In the genomic region with DNA sequence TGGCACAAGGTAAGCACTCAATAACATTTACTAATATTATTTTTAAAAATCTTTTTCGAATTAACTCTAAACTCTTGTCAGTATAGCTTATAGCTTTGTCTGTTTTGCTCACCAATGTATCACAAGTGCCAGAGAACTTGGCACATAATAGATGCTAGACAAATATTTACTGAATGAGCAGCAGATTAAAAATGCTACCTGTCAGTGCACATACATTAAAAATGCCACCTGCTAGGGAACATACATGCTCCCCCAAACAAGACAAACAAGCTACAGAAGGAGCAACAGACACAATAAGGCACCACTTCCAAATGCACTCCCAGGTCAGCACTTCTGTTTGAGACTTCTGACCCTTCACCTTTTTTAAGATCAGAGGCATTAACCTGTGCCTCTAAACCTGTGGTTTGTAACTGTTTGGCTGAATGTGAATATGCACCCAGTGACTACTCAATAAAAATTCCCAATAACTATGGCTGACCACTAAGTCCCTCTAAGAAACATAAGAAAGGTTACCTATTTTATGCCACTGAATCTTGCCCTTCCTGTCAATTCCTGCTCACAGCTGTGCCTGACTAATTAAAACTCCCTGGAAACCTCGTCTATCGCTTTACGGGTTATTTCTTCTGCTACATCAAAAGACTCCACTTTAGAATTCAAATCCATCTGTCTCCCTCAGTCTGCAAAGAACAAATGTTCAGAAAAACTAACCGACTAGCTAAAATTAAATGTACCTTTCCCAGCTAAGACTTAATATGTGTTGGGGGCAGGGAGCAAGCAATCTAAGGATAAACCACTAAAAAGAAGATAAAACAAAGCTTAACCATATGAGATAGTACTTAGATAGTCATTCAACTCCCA, we compare ENCODE assay signal across 14 cellular contexts. TPM values are rescaled to one million over a fixed set of nuclear protein-coding genes. Genes with fewer than 3 reads are reported as not detected.
A peak's percentile ranks its signal among the peaks of the same experiment; 100 is the strongest.
DNase-seq lines count a peak whose midpoint lies in the region; ATAC-seq lines count a peak whose summit lies in the region.
"Had no signal": no experiment of that assay in that cellular context is flagged by ENCODE, and none has a peak within 500 bp of the region (broad histone marks: within the 10 kb centered on the region; RNA-seq: fewer than 3 reads in every experiment).

No MANE protein-coding gene starts in this region.

- H3K9me3 ChIP-seq in endocrine pancreas (ENCODE audit: control insufficient read depth, low read length): no peaks in the 10 kb centered on the region
- no peaks in the 10 kb centered on the region for H3K9me3 ChIP-seq in CD8-positive, alpha-beta memory T cell (ENCODE audit: low read length)

- H3K9me3 Mint-ChIP-seq in stimulated activated effector memory CD8-positive, alpha-beta T cell treated with anti-CD3 and anti-CD28 coated beads, Interleukin-12 subunit alpha, Interleukin-12 subunit beta, amount 100 ng/mL, for 72 hours: no peaks in the 10 kb centered on the region
- no peaks in the 10 kb centered on the region for H3K9me3 Mint-ChIP-seq in CD8-positive, alpha-beta memory T cell

- POLR2A ChIA-PET in CD8-positive, alpha-beta memory T cell (lab: Charles Lee): no interaction called here

- ATAC-seq in stimulated activated effector memory CD8-positive, alpha-beta T cell treated with anti-CD3 and anti-CD28 coated beads, Interleukin-12 subunit alpha, Interleukin-12 subunit beta, amount 100 ng/mL, for 72 hours: no peak
- no peak for ATAC-seq in HG02763 (IDR thresholded peaks at IDR 0.05; ENCODE audit: unreplicated experiment)
- ATAC-seq: right cardiac atrium had no signal

- peak overlapping the region; percentile 5 for H3K27ac Mint-ChIP-seq in stimulated activated effector memory CD8-positive, alpha-beta T cell treated with anti-CD3 and anti-CD28 coated beads, Interleukin-12 subunit alpha, Interleukin-12 subunit beta, amount 100 ng/mL, for 72 hours
- H3K27ac Mint-ChIP-seq in CD8-positive, alpha-beta memory T cell: peak overlapping the region in 3 of 8 donors; percentile 8 to 24 (median 8)

- H3K36me3 ChIP-seq in endocrine pancreas (ENCODE audit: control insufficient read depth, insufficient read depth, low read length): no peaks in the 10 kb centered on the region
- H3K36me3 ChIP-seq in CD8-positive, alpha-beta memory T cell (ENCODE audit: insufficient read depth, low read length): no peaks in the 10 kb centered on the region

- no peaks in the 10 kb centered on the region for H3K27me3 Mint-ChIP-seq in CD8-positive, alpha-beta memory T cell

- no peak overlapping the region for H3K27ac ChIP-seq in CD8-positive, alpha-beta memory T cell (ENCODE audit: low read depth, low read length)
- H3K27ac ChIP-seq: SK-N-MC had no signal

- H3K4me1 ChIP-seq in endocrine pancreas (ENCODE audit: control insufficient read depth, insufficient read depth, low read length): peaks cover 35% of the 10 kb centered on the region
- no peaks in the 10 kb centered on the region for H3K4me1 ChIP-seq in CD8-positive, alpha-beta memory T cell (ENCODE audit: insufficient read depth, low read length)

- CTCF ChIA-PET in CD8-positive, alpha-beta memory T cell (lab: Charles Lee): interaction anchor here (0.6 to 1.1 kb wide), 2 partner anchors 148 to 347 kb away, joined by 3 read pairs; no protein-coding TSS in a partner anchor

- H3K27me3 ChIP-seq in endocrine pancreas (ENCODE audit: control insufficient read depth, insufficient read depth, low read length): no peaks in the 10 kb centered on the region
- H3K27me3 ChIP-seq in CD8-positive, alpha-beta memory T cell (ENCODE audit: insufficient read depth, low read length, poor library complexity, severe bottlenecking): no peaks in the 10 kb centered on the region

- H3K4me1 Mint-ChIP-seq in stimulated activated effector memory CD8-positive, alpha-beta T cell treated with anti-CD3 and anti-CD28 coated beads, Interleukin-12 subunit alpha, Interleukin-12 subunit beta, amount 100 ng/mL, for 72 hours: peaks cover 48% of the 10 kb centered on the region
- H3K4me1 Mint-ChIP-seq in CD8-positive, alpha-beta memory T cell: peaks cover 31 to 79% (median 54%) of the 10 kb centered on the region in 3 donors

- no peak overlapping the region for H3K9ac ChIP-seq in endocrine pancreas (ENCODE audit: control insufficient read depth, insufficient read depth, low read length)

- H3K4me3 ChIP-seq in endocrine pancreas (ENCODE audit: control insufficient read depth, insufficient read depth, low read length): peak overlapping the region; percentile 41
- no peak overlapping the region for H3K4me3 ChIP-seq in CD8-positive, alpha-beta memory T cell (ENCODE audit: low read length)
- H3K4me3 ChIP-seq: SK-N-MC had no signal

- no peaks in the 10 kb centered on the region for H3K36me3 Mint-ChIP-seq in stimulated activated effector memory CD8-positive, alpha-beta T cell treated with anti-CD3 and anti-CD28 coated beads, Interleukin-12 subunit alpha, Interleukin-12 subunit beta, amount 100 ng/mL, for 72 hours
- H3K36me3 Mint-ChIP-seq in CD8-positive, alpha-beta memory T cell: peaks cover 0 to 4% (median 0%) of the 10 kb centered on the region in 3 donors

- DNase-seq in NCI-H1105 (lab: John Stamatoyannopoulos, UW): peak; percentile 22
- peak; percentile 88 for DNase-seq in NCI-H510A treated with DMSO at 0.1 percent for 48 hours (lab: John Stamatoyannopoulos, UW)
- no peak for DNase-seq in stimulated activated effector memory CD8-positive, alpha-beta T cell treated with anti-CD3 and anti-CD28 coated beads, Interleukin-12 subunit alpha, Interleukin-12 subunit beta, amount 100 ng/mL, for 72 hours (ENCODE audit: low spot score in 2 of 2)
- DNase-seq in CD8-positive, alpha-beta memory T cell: no peak
- DNase-seq in GOT3 (lab: John Stamatoyannopoulos, UW): no peak
- DNase-seq: activated CD4-positive, alpha-beta T cell treated with anti-CD3 and anti-CD28 coated beads, Interleukin-2, amount 50 U/mL, for 4 hours; activated T-cell treated with anti-CD3 and anti-CD28 coated beads, Interleukin-2, amount 50 U/mL, for 48 hours; EL; foreskin melanocyte; Kasumi-1; right cardiac atrium had no signal

- no peak overlapping the region for H3K4me3 Mint-ChIP-seq in stimulated activated effector memory CD8-positive, alpha-beta T cell treated with anti-CD3 and anti-CD28 coated beads, Interleukin-12 subunit alpha, Interleukin-12 subunit beta, amount 100 ng/mL, for 72 hours
- H3K4me3 Mint-ChIP-seq in CD8-positive, alpha-beta memory T cell: no peak overlapping the region

RNA-seq across cellular contexts. Expression of a gene that starts 41.0 kb away (rescaled TPM):
- total RNA-seq in CD8-positive, alpha-beta memory T cell: 10 to 100 TPM; 29.7 to 32.8 TPM
- polyA plus RNA-seq in CD8-positive, alpha-beta memory T cell: 3.1 TPM

Comparison
In these comparisons a context has a peak if more than half of its experiments do, and no peak if none do; other contexts are left out.
1. DNase-seq: peak in NCI-H1105 (single experiment) and NCI-H510A treated with DMSO at 0.1 percent for 48 hours (single experiment); none in stimulated activated effector memory CD8-positive, alpha-beta T cell treated with anti-CD3 and anti-CD28 coated beads, Interleukin-12 subunit alpha, Interleukin-12 subunit beta, amount 100 ng/mL, for 72 hours (0 of 2), CD8-positive, alpha-beta memory T cell (0 of 5) and GOT3 (single experiment).